9 cellular contexts compared by ENCODE assay signal in the genomic region with DNA sequence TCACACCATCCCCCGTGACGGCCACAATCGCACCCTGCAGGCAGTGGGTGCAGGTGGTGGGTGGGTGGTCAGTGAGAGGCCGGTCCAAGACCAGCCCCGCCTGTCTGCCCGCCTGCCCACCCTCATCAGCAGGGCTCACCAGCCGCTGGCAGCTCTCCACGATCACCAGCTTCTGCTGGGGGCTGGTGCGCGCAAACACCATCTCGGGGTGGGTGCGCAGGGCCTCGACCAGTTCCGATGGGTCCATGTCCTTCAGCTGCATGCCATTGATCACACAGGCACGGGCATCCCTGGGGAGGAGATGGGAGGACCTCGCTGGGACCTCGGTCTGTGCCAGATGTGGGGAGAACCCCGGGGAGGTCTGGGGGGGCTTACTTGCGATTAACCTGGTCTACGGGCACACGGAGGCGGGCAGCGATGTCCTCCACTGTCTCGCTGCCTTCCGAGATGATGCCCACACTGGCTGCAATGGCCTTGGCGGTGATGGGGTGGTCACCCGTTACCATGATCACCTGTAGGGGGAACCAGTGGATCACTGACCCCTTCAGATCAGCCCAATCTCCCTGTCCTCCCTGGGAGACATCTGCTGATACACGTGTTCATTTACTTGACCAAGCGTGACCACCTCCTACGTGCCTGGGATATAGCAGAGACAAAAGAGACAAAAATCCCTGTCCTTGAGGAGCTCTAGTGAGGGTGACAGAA. TPM values are rescaled to one million over a fixed set of nuclear protein-coding genes. Genes with fewer than 3 reads are reported as not detected.
A peak's percentile ranks its signal among the peaks of the same experiment; 100 is the strongest.
DNase-seq lines count a peak whose midpoint lies in the region; ATAC-seq and TF ChIP-seq lines count a peak whose summit lies in the region.
"Had no signal": no experiment of that assay in that cellular context is flagged by ENCODE, and none has a peak within 500 bp of the region (broad histone marks: within the 10 kb centered on the region; RNA-seq: fewer than 3 reads in every experiment).

No MANE protein-coding gene starts in this region.

- intact Hi-C loops in Panc1 (cut with micrococcal nuclease; ENCODE audit: unreplicated experiment): loop anchor here (10.0 kb wide), 1 partner anchor 159 kb away; the partner anchor contains the start of gene KMT2B

- H3K36me3 ChIP-seq in BE2C: no peaks in the 10 kb centered on the region
- H3K36me3 ChIP-seq in HAP-1 (replicated peaks): no peaks in the 10 kb centered on the region
- no peaks in the 10 kb centered on the region for H3K36me3 ChIP-seq in Panc1 (ENCODE audit: control insufficient read depth, insufficient read depth, low read length)

- in situ Hi-C loops in HAP-1 (cut with MboI; ENCODE audit: low sequenced_read_pairs): no loop called here
- in situ Hi-C loops in Panc1 (cut with HindIII; ENCODE audit: low pct_unique_long_range_greater_than_20kb, low sequenced_read_pairs): no loop called here

- CTCF ChIA-PET in Panc1 (lab: Charles Lee): interaction anchor here (0.6 to 1.1 kb wide), 4 partner anchors 41 to 266 kb away, joined by 3 to 8 read pairs (median 4); no protein-coding TSS in a partner anchor

- H3K4me3 ChIP-seq in BE2C (ENCODE audit: low read depth, low read length) (no peak overlapping the region), HAP-1 (no peak overlapping the region), Panc1 (ENCODE audit: low read depth in 2 of 2, low read length in 2 of 2) (no peak overlapping the region)

- H3K9me3 Mint-ChIP-seq in glutamatergic neuron (ENCODE audit: unreplicated experiment): peaks cover 2% of the 10 kb centered on the region
- H3K9me3 Mint-ChIP-seq: activated naive CD4-positive, alpha-beta T cell treated with anti-CD3 and anti-CD28 coated beads, Interleukin-2, amount 10 ng/mL, durations not matched to agents 7 days and 5 days had no signal

- H3K27me3 ChIP-seq in BE2C (peaks cover 4% of the 10 kb centered on the region; the same call in 1 of the 2 replicates), HAP-1 (ENCODE audit: low read depth) (peaks cover 2% of the 10 kb centered on the region; the same call in 1 of the 2 replicates), Panc1 (ENCODE audit: control insufficient read depth, insufficient read depth, low read length) (peaks cover 3% of the 10 kb centered on the region; the same call in 1 of the 2 replicates)

- no peak overlapping the region for H3K4me3 Mint-ChIP-seq in glutamatergic neuron (ENCODE audit: unreplicated experiment)
- H3K4me3 Mint-ChIP-seq: activated naive CD4-positive, alpha-beta T cell treated with anti-CD3 and anti-CD28 coated beads, Interleukin-2, amount 10 ng/mL, durations not matched to agents 7 days and 5 days had no signal

- H3K27me3 Mint-ChIP-seq in glutamatergic neuron (ENCODE audit: unreplicated experiment): peaks cover 14% of the 10 kb centered on the region

- ATAC-seq in Panc1: peak; percentile 57
- no peak for ATAC-seq in GM21825 (IDR thresholded peaks at IDR 0.05; ENCODE audit: unreplicated experiment)
- ATAC-seq in HG03095 (IDR thresholded peaks at IDR 0.05; ENCODE audit: unreplicated experiment): no peak
- ATAC-seq in GM21515 (IDR thresholded peaks at IDR 0.05; ENCODE audit: unreplicated experiment): no peak

- no peaks in the 10 kb centered on the region for H3K9me3 ChIP-seq in BE2C
- no peaks in the 10 kb centered on the region for H3K9me3 ChIP-seq in HAP-1
- H3K9me3 ChIP-seq in Panc1 (ENCODE audit: control insufficient read depth, insufficient read depth, low read depth, low read length): no peaks in the 10 kb centered on the region

- H3K4me1 ChIP-seq in BE2C: peaks cover 5% of the 10 kb centered on the region
- no peaks in the 10 kb centered on the region; the same call in none of the 2 replicates for H3K4me1 ChIP-seq in HAP-1
- H3K4me1 ChIP-seq in Panc1 (ENCODE audit: control insufficient read depth, insufficient read depth, low read length): peaks cover 6% of the 10 kb centered on the region; the same call in 1 of the 2 replicates

- BruUV-seq in Panc1 (replicated peaks; lab: Mats Ljungman, UMichigan): no TSS peak

- DNase-seq in BE2C (peak; percentile 68), HAP-1 (ENCODE audit: low spot score in 2 of 2) (peak; percentile 37 to 59), Panc1 (ENCODE audit: low read depth, low spot score) (no peak), glutamatergic neuron (no peak), medulla oblongata (ENCODE audit: extremely low spot score) (no peak)
- DNase-seq: activated naive CD4-positive, alpha-beta T cell treated with anti-CD3 and anti-CD28 coated beads, Interleukin-2, amount 10 ng/mL, durations not matched to agents 7 days and 5 days had no signal

- POLR2A ChIA-PET in Panc1 (lab: Charles Lee): interaction anchor here (0.6 kb wide), 1 partner anchor 192 kb away, joined by 16 read pairs; no protein-coding TSS in a partner anchor

- no peaks in the 10 kb centered on the region for H3K4me1 Mint-ChIP-seq in glutamatergic neuron (ENCODE audit: low read depth, unreplicated experiment)

- peak; percentile 41 for TF ChIP-seq CTCF in BE2C (IDR thresholded peaks at IDR 0.05; ENCODE audit: low read depth, low read length)
- TF ChIP-seq CTCF in Panc1 (IDR thresholded peaks at IDR 0.05): peak; percentile 88
- no peak for TF ChIP-seq CTCF in glutamatergic neuron (IDR thresholded peaks at IDR 0.05; ENCODE audit: partially characterized antibody, unreplicated experiment)

- H3K27ac Mint-ChIP-seq in glutamatergic neuron (ENCODE audit: unreplicated experiment): peak overlapping the region; percentile 79
- H3K27ac Mint-ChIP-seq: activated naive CD4-positive, alpha-beta T cell treated with anti-CD3 and anti-CD28 coated beads, Interleukin-2, amount 10 ng/mL, durations not matched to agents 7 days and 5 days had no signal

- H3K27ac ChIP-seq in Panc1 (ENCODE audit: low read length): no peak overlapping the region

- no peaks in the 10 kb centered on the region for H3K36me3 Mint-ChIP-seq in glutamatergic neuron (ENCODE audit: unreplicated experiment)
- H3K36me3 Mint-ChIP-seq: activated naive CD4-positive, alpha-beta T cell treated with anti-CD3 and anti-CD28 coated beads, Interleukin-2, amount 10 ng/mL, durations not matched to agents 7 days and 5 days had no signal

RNA-seq across cellular contexts. Expression of gene ATP4A, which starts 8.0 kb away (rescaled TPM):
- polyA plus RNA-seq in BE2C (2012; ENCODE audit: insufficient read depth, insufficient read length, low read depth): not detected
- not detected for total RNA-seq in Panc1 (2021; ENCODE audit: unreplicated experiment)
- 0.16 TPM for polyA plus RNA-seq in Panc1 (2012; ENCODE audit: insufficient read length)
- 0.32 TPM for total RNA-seq in glutamatergic neuron (ENCODE audit: unreplicated experiment)

RNA-seq across cellular contexts. Expression of gene TMEM147, which starts 10.0 kb away (rescaled TPM):
- 245 TPM for polyA plus RNA-seq in BE2C (2012; ENCODE audit: insufficient read depth, insufficient read length, low read depth)
- total RNA-seq in Panc1 (2021; ENCODE audit: unreplicated experiment) (157 TPM), glutamatergic neuron (ENCODE audit: unreplicated experiment) (67.2 TPM)
- polyA plus RNA-seq in Panc1 (2012; ENCODE audit: insufficient read length): 229 TPM

RNA-seq across cellular contexts. Expression of gene GAPDHS, which starts 22.2 kb away (rescaled TPM):
- polyA plus RNA-seq in BE2C (2012; ENCODE audit: insufficient read depth, insufficient read length, low read depth): not detected
- total RNA-seq in Panc1 (2021; ENCODE audit: unreplicated experiment) (not detected), glutamatergic neuron (ENCODE audit: unreplicated experiment) (not detected)
- polyA plus RNA-seq in Panc1 (2012; ENCODE audit: insufficient read length): not detected

RNA-seq across cellular contexts. Expression of gene SBSN, which starts 27.3 kb away (rescaled TPM):
- not detected for polyA plus RNA-seq in BE2C (2012; ENCODE audit: insufficient read depth, insufficient read length, low read depth)
- total RNA-seq in Panc1 (2021; ENCODE audit: unreplicated experiment) (0.39 TPM), glutamatergic neuron (ENCODE audit: unreplicated experiment) (0.29 TPM)
- not detected for polyA plus RNA-seq in Panc1 (2012; ENCODE audit: insufficient read length)

RNA-seq across cellular contexts. Expression of gene PMIS2, which starts 30.5 kb away (rescaled TPM):
- not detected for polyA plus RNA-seq in BE2C (2012; ENCODE audit: insufficient read depth, insufficient read length, low read depth)
- not detected for total RNA-seq in Panc1 (2021; ENCODE audit: unreplicated experiment)
- not detected for polyA plus RNA-seq in Panc1 (2012; ENCODE audit: insufficient read length)
- total RNA-seq in glutamatergic neuron (ENCODE audit: unreplicated experiment): not detected

Comparison
In these comparisons a context has a peak if more than half of its experiments do, and no peak if none do; other contexts are left out.
1. DNase-seq: peak in BE2C (single experiment) and HAP-1 (2 of 2); none in Panc1 (single experiment), glutamatergic neuron (single experiment) and medulla oblongata (single experiment).